8 cellular contexts compared by ENCODE assay signal in genomic region chr19:34480971-34481821, GRCh38. TPM values are rescaled to one million over a fixed set of nuclear protein-coding genes. Genes with fewer than 3 reads are reported as not detected.
A peak's percentile ranks its signal among the peaks of the same experiment; 100 is the strongest.
DNase-seq lines count a peak whose midpoint lies in the region; ATAC-seq and TF ChIP-seq lines count a peak whose summit lies in the region.

Gene WTIP, plus strand, starts transcription at chr19:34481758. Its CDS starts 217 bp downstream, at chr19:34481975.

- DNase-seq in DMS53 (lab: John Stamatoyannopoulos, UW): peak; percentile 69
- no peak for DNase-seq in DMS53 treated with DMSO at 0.1 percent for 48 hours (lab: John Stamatoyannopoulos, UW; ENCODE audit: unreplicated experiment)
- DNase-seq in ascending aorta (ENCODE audit: low spot score in 2 of 2): peak in 1 of 2 donors; percentile 88
- no peak for DNase-seq in right atrium auricular region (ENCODE audit: low spot score)
- DNase-seq in retinal pigment epithelial cell (ENCODE audit: low read depth): peak; percentile 68
- DNase-seq in effector CD8-positive, alpha-beta T cell (lab: John Stamatoyannopoulos, UW): no peak
- no peak for DNase-seq in NOMO-1 (lab: John Stamatoyannopoulos, UW; ENCODE audit: unreplicated experiment in 2 of 2)

- H3K36me3 ChIP-seq in ascending aorta (no peaks in the 10 kb centered on the region), right atrium auricular region (no peaks in the 10 kb centered on the region)

- H3K4me3 ChIP-seq in ascending aorta (peak within 1 kb of the TSS; percentile 88 to 98), right atrium auricular region (peak within 1 kb of the TSS; percentile 58 to 64), retinal pigment epithelial cell (ENCODE audit: low read length) (peak within 1 kb of the TSS; percentile 72)

- H3K27ac ChIP-seq in ascending aorta (peak within 1 kb of the TSS; percentile 86 to 95), right atrium auricular region (peak within 1 kb of the TSS; percentile 67 to 77)

- TF ChIP-seq CTCF in ascending aorta (IDR thresholded peaks at IDR 0.05): no peak
- no peak for TF ChIP-seq CTCF in right atrium auricular region (IDR thresholded peaks at IDR 0.05)
- no peak for TF ChIP-seq CTCF in retinal pigment epithelial cell (conservative IDR thresholded peaks at IDR 0.05; ENCODE audit: low read depth, low read length)

- ATAC-seq in HG03196 (IDR thresholded peaks at IDR 0.05; ENCODE audit: unreplicated experiment): no peak

- no peaks in the 10 kb centered on the region for H3K9me3 ChIP-seq in ascending aorta
- no peaks in the 10 kb centered on the region for H3K9me3 ChIP-seq in right atrium auricular region

- H3K27me3 ChIP-seq in ascending aorta (no peaks in the 10 kb centered on the region), right atrium auricular region (no peaks in the 10 kb centered on the region)

- intact Hi-C loops in ascending aorta (cut with DNase I): loop anchor here (1.0 to 10.0 kb wide), 6 partner anchors 20 to 306 kb away; partner anchors contain the start of genes GARRE1, LSM14A and UBA2

- H3K4me1 ChIP-seq in ascending aorta: peaks cover 6 to 21% of the 10 kb centered on the region in 2 donors
- peaks cover 0 to 25% of the 10 kb centered on the region in 2 donors for H3K4me1 ChIP-seq in right atrium auricular region

RNA-seq across cellular contexts. Expression of gene WTIP, which starts in this region (rescaled TPM):
- total RNA-seq in ascending aorta (127 TPM), right atrium auricular region (10 to 100 TPM in 1 of 2 donors, 1 to 10 TPM in 1; 8.3 to 32.3 TPM)

Comparison
In these comparisons a context has a peak if more than half of its experiments do, and no peak if none do; other contexts are left out.
1. DNase-seq: peak in DMS53 (single experiment) and retinal pigment epithelial cell (single experiment); none in DMS53 treated with DMSO at 0.1 percent for 48 hours (single experiment), right atrium auricular region (single experiment), effector CD8-positive, alpha-beta T cell (single experiment) and NOMO-1 (0 of 2).
2. Peak in every context shown above with its lines, with median percentiles within 50 percentile points of each other: H3K4me3 ChIP-seq.